In the genomic region with DNA sequence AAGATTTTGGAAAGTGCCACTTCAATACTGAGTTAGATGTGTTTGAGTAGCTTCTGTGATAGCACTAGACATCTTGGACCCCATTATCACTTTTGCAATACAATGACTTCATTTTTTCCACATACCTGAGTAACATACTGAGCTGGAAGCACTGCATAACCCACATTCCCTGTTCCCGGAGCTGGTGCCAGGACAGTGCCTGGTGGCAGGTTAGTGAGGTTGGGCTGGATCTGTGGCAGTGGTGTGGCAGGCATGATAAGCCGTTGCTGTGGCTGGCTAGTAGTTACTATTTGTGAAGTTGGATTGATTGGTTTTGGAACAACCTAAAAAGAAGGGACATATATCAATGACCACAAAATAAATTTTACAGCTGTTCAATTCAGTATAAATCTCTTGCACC, we compare ENCODE assay signal across 5 cellular contexts.
"Had no signal": no experiment of that assay in that cellular context is flagged by ENCODE, and none has a peak within 500 bp of the region (broad histone marks: within the 10 kb centered on the region; RNA-seq: fewer than 3 reads in every experiment).

No MANE protein-coding gene starts in this region.

- H3K4me3 Mint-ChIP-seq: GM23338, H9, IgD-negative memory B cell had no signal

- H3K27ac Mint-ChIP-seq: GM23338, IgD-negative memory B cell had no signal

- ATAC-seq: GM23338 had no signal

- H3K9me3 Mint-ChIP-seq: GM23338, H9, IgD-negative memory B cell had no signal

- H2AFZ ChIP-seq: GM23338 had no signal

- H3K4me2 ChIP-seq: GM23338 had no signal

- H3K4me3 ChIP-seq: GM23338 had no signal

- H3K4me1 Mint-ChIP-seq: GM23338, H9 had no signal

- DNase-seq: H9, HCEC 1CT, KBM-7 had no signal

- H3K27me3 Mint-ChIP-seq: IgD-negative memory B cell had no signal
